ENCODE assay signal across 1 cellular context in the genomic region with DNA sequence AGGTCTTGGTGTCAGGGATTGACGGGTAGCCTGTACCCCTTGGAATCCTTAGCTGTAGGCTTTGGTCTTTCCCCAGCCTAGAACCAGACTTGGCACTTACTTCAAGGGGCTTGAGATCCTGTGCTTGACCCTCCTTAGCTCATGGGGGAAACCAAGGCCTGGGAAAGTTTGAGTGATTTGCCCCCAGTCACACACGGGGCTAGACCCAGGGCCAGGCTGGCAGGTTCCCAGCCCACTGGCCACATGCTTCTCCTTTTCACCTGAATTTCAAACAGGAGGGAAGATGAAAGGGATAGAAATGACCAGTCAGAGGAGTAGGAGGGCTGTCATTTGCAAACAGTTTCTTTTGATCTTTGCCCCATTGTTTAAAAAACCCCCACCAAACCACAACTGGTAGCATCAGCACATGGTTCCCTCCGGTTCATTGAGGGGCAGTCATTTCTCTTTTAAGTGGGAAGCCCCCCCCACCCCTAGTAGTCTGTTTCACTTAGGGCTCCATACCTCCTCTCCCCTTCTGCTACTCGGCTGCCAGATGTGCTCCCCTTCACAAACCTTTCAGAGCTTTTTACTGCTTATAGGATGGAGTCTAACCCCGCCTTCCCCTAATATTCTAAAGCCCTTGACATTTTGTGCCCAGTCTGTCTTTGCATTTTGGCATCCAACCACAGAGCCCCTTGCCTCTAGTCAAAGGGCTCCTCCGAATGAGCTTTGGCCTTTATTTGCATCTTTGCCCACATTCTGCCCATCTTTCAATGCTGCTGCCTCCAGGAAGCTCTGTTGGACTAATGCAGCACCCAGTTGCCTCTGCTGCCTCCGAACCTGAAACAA.
TF ChIP-seq lines count a peak whose summit lies in the region.

No MANE protein-coding gene starts in this region.

TF ChIP-seq in WTC11, 78 proteins besides CTCF, POLR2A, EP300 and RAD21:
- TF ChIP-seq GABPB1 (CRISPR knock-in tag; IDR thresholded peaks at IDR 0.05) (peak; percentile 41; the same call in 1 of the 2 replicates), CREB1 (CRISPR knock-in tag; IDR thresholded peaks at IDR 0.05) (no peak)
